In genomic region chr4:41303372-41304118, GRCh38 we compare ENCODE assay signal across 24 cellular contexts.
"Had no signal": no experiment of that assay in that cellular context is flagged by ENCODE, and none has a peak within 500 bp of the region (broad histone marks: within the 10 kb centered on the region; RNA-seq: fewer than 3 reads in every experiment).

No MANE protein-coding gene starts in this region.

- H3K9me3 Mint-ChIP-seq: activated B cell treated with CpG ODN at 0.5 μM for 24 hours; activated CD4-positive, alpha-beta T cell treated with anti-CD3 and anti-CD28 coated beads, Interleukin-2, amount 10 ng/mL, durations not matched to agents 24 days and 14 days; activated naive CD4-positive, alpha-beta T cell treated with anti-CD3 and anti-CD28 coated beads for 36 hours; activated T-cell treated with anti-CD3 and anti-CD28 coated beads, Interleukin-2, amount 50 U/mL, for 4 hours; activated T-helper 17 cell treated with anti-CD3 and anti-CD28 coated beads, Interleukin-2, amount 50 U/mL, for 72 hours had no signal

- DNase-seq: activated B cell treated with CpG ODN at 0.5 μM for 24 hours; activated CD4-positive, alpha-beta T cell treated with anti-CD3 and anti-CD28 coated beads for 1 hour; activated CD4-positive, alpha-beta T cell treated with anti-CD3 and anti-CD28 coated beads, Interleukin-2, amount 10 ng/mL, durations not matched to agents 24 days and 14 days; activated CD4-positive, alpha-beta T cell treated with anti-CD3 and anti-CD28 coated beads, Interleukin-2, amount 50 U/mL, for 48 hours; activated CD8-positive, alpha-beta memory T cell treated with anti-CD3 and anti-CD28 coated beads, Interleukin-2, amount 10 ng/mL, durations not matched to agents 7 days and 5 days; activated gamma-delta T cell; activated naive CD4-positive, alpha-beta T cell treated with anti-CD3 and anti-CD28 coated beads for 36 hours; activated T-cell treated with anti-CD3 and anti-CD28 coated beads, Interleukin-2, amount 50 U/mL, for 4 hours; amygdala; cerebellar nuclear complex; KBM-7; NCI-H1092; NCI-H1694; NCI-H2081; NCI-H446; NCI-H524; SIG-M5; T-cell; T-helper 2 cell; T1000 had no signal

- H3K4me1 Mint-ChIP-seq: activated B cell treated with CpG ODN at 0.5 μM for 24 hours; activated CD4-positive, alpha-beta T cell treated with anti-CD3 and anti-CD28 coated beads, Interleukin-2, amount 10 ng/mL, durations not matched to agents 24 days and 14 days; activated CD8-positive, alpha-beta memory T cell treated with anti-CD3 and anti-CD28 coated beads, Interleukin-2, amount 10 ng/mL, durations not matched to agents 7 days and 5 days; activated T-helper 17 cell treated with anti-CD3 and anti-CD28 coated beads, Interleukin-2, amount 50 U/mL, for 72 hours; T-cell had no signal

- H3K36me3 Mint-ChIP-seq: activated CD8-positive, alpha-beta memory T cell treated with anti-CD3 and anti-CD28 coated beads, Interleukin-2, amount 10 ng/mL, durations not matched to agents 7 days and 5 days; activated naive CD8-positive, alpha-beta T cell; brain; T-cell had no signal

- H3K4me3 Mint-ChIP-seq: activated B cell treated with CpG ODN at 0.5 μM for 24 hours; activated CD4-positive, alpha-beta T cell treated with anti-CD3 and anti-CD28 coated beads, Interleukin-2, amount 10 ng/mL, durations not matched to agents 24 days and 14 days; activated CD8-positive, alpha-beta memory T cell treated with anti-CD3 and anti-CD28 coated beads, Interleukin-2, amount 10 ng/mL, durations not matched to agents 7 days and 5 days; activated naive CD4-positive, alpha-beta T cell treated with anti-CD3 and anti-CD28 coated beads for 36 hours; activated naive CD8-positive, alpha-beta T cell; activated T-cell treated with anti-CD3 and anti-CD28 coated beads, Interleukin-2, amount 50 U/mL, for 4 hours; activated T-helper 17 cell treated with anti-CD3 and anti-CD28 coated beads, Interleukin-2, amount 50 U/mL, for 72 hours; brain; T-cell had no signal

- H3K27ac ChIP-seq: cardiac muscle cell had no signal

- H3K4me3 ChIP-seq: cardiac muscle cell had no signal

- H3K36me3 ChIP-seq: cardiac muscle cell had no signal

- H3K27ac Mint-ChIP-seq: activated B cell treated with CpG ODN at 0.5 μM for 24 hours; activated CD4-positive, alpha-beta T cell treated with anti-CD3 and anti-CD28 coated beads, Interleukin-2, amount 10 ng/mL, durations not matched to agents 24 days and 14 days; activated CD8-positive, alpha-beta memory T cell treated with anti-CD3 and anti-CD28 coated beads, Interleukin-2, amount 10 ng/mL, durations not matched to agents 7 days and 5 days; activated naive CD4-positive, alpha-beta T cell treated with anti-CD3 and anti-CD28 coated beads for 36 hours; activated naive CD8-positive, alpha-beta T cell; activated T-helper 17 cell treated with anti-CD3 and anti-CD28 coated beads, Interleukin-2, amount 50 U/mL, for 72 hours; brain; T-cell had no signal

- H3K27me3 Mint-ChIP-seq: activated CD4-positive, alpha-beta T cell treated with anti-CD3 and anti-CD28 coated beads, Interleukin-2, amount 10 ng/mL, durations not matched to agents 24 days and 14 days; activated CD8-positive, alpha-beta memory T cell treated with anti-CD3 and anti-CD28 coated beads, Interleukin-2, amount 10 ng/mL, durations not matched to agents 7 days and 5 days had no signal
